Comparison of ENCODE assay signal across 11 cellular contexts in the genomic region with DNA sequence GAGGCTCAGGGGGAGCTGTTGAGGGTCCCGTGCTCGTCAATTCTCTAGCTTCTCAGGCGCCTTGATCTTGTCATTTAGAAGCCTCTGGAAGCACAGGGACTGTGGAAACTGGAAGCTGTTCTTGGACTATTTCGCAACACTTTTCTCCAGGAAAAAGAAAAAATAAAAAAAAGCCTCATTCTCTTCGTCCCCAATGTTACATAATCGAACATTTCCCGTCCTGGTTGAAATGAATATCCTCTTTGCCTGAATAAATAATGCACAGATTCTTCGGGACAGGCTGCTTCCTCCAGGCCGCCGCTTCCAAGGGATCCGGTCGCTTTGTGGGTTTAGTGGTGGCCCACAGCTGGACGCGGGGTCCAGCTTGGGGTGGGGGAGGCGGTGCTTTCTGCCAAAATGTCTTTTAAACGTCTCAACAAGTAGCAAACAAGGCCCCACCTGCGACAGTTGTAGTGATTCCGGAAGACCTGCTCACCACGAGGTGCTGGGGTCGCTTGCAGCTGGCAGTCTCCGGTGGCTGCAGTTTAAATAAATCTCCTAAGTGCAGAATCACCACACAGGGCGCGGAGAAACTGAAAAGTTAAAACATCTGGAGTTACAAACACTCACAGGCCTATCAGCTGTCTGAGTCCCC.
DNase-seq lines count a peak whose midpoint lies in the region; ATAC-seq lines count a peak whose summit lies in the region.
"Had no signal": no experiment of that assay in that cellular context is flagged by ENCODE, and none has a peak within 500 bp of the region (broad histone marks: within the 10 kb centered on the region; RNA-seq: fewer than 3 reads in every experiment).

No MANE protein-coding gene starts in this region.

- DNase-seq in GM03348 (ENCODE audit: low spot score), result peak; percentile 75
- DNase-seq in RPMI7951 (ENCODE audit: low read depth), result peak; percentile 5
- peak; percentile 42 for DNase-seq in left ventricle myocardium superior
- DNase-seq in skeletal muscle cell (ENCODE audit: low read depth), result no peak
- no peak for DNase-seq in HCEC 1CT
- DNase-seq in 8988T, result no peak
- DNase-seq: endodermal cell, H9, Peyer's patch had no signal

- H3K4me3 ChIP-seq in skeletal muscle cell (ENCODE audit: low read depth, low read length), result peak overlapping the region; percentile 20

- intact Hi-C loops in left ventricle myocardium superior (cut with micrococcal nuclease), result loop anchor here (10.0 kb wide), 1 partner anchor 443 kb away; no protein-coding TSS in a partner anchor

- ATAC-seq in left ventricle myocardium superior (peak; percentile 64), GM19351 (IDR thresholded peaks at IDR 0.05; ENCODE audit: unreplicated experiment) (no peak), GM18909 (IDR thresholded peaks at IDR 0.05; ENCODE audit: poor library complexity, unreplicated experiment) (no peak)

Comparison
In these comparisons a context has a peak if more than half of its experiments do, and no peak if none do; other contexts are left out.
1. DNase-seq: peak in GM03348 (single experiment), RPMI7951 (single experiment) and left ventricle myocardium superior (single experiment); none in skeletal muscle cell (single experiment), HCEC 1CT (single experiment) and 8988T (single experiment).